In the genomic region with DNA sequence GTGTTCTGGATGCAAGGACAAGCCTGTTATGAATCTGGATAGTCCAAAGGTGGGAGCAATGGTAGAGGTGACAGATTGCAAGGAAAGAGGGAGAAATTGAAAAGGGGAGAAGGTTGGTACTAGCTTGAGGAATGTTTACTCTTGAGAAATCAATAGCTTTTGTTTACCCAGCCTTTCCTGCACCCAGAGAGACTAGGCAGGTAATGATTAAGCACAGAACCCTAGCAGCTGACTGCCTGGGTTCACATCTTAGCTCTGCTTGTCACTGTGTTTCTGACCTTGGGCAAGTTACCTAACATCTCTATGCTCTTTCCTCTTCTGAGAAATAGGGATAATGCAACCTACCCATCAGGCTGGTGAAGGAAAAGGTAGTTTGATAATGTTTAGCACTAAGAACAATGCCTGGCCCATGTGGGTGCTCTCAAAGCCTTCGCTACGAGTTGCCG, we compare ENCODE assay signal across 1 cellular context.
A peak's percentile ranks its signal among the peaks of the same experiment; 100 is the strongest.
TF ChIP-seq lines count a peak whose summit lies in the region.

No MANE protein-coding gene starts in this region.

TF ChIP-seq in HepG2, 621 proteins besides CTCF, POLR2A, EP300 and RAD21 (continued from another document and continues in another):
- TF ChIP-seq, protein P1, sequence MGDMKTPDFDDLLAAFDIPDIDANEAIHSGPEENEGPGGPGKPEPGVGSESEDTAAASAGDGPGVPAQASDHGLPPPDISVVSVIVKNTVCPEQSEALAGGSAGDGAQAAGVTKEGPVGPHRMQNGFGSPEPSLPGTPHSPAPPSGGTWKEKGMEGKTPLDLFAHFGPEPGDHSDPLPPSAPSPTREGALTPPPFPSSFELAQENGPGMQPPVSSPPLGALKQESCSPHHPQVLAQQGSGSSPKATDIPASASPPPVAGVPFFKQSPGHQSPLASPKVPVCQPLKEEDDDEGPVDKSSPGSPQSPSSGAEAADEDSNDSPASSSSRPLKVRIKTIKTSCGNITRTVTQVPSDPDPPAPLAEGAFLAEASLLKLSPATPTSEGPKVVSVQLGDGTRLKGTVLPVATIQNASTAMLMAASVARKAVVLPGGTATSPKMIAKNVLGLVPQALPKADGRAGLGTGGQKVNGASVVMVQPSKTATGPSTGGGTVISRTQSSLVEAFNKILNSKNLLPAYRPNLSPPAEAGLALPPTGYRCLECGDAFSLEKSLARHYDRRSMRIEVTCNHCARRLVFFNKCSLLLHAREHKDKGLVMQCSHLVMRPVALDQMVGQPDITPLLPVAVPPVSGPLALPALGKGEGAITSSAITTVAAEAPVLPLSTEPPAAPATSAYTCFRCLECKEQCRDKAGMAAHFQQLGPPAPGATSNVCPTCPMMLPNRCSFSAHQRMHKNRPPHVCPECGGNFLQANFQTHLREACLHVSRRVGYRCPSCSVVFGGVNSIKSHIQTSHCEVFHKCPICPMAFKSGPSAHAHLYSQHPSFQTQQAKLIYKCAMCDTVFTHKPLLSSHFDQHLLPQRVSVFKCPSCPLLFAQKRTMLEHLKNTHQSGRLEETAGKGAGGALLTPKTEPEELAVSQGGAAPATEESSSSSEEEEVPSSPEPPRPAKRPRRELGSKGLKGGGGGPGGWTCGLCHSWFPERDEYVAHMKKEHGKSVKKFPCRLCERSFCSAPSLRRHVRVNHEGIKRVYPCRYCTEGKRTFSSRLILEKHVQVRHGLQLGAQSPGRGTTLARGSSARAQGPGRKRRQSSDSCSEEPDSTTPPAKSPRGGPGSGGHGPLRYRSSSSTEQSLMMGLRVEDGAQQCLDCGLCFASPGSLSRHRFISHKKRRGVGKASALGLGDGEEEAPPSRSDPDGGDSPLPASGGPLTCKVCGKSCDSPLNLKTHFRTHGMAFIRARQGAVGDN (CRISPR knock-in tag; IDR thresholded peaks at IDR 0.05) = no peak
- TF ChIP-seq, protein P2, sequence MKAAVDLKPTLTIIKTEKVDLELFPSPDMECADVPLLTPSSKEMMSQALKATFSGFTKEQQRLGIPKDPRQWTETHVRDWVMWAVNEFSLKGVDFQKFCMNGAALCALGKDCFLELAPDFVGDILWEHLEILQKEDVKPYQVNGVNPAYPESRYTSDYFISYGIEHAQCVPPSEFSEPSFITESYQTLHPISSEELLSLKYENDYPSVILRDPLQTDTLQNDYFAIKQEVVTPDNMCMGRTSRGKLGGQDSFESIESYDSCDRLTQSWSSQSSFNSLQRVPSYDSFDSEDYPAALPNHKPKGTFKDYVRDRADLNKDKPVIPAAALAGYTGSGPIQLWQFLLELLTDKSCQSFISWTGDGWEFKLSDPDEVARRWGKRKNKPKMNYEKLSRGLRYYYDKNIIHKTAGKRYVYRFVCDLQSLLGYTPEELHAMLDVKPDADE (CRISPR knock-in tag; IDR thresholded peaks at IDR 0.05) = no peak
- TF ChIP-seq STAG1 (CRISPR knock-in tag; IDR thresholded peaks at IDR 0.05) (no peak), ZNF441 (CRISPR knock-in tag; IDR thresholded peaks at IDR 0.05; ENCODE audit: borderline replicate concordance) (0 out of 2 replicates have a peak, but pooled peaks have one; percentile 27), ZFP62 (CRISPR knock-in tag; IDR thresholded peaks at IDR 0.05) (no peak), ZFY (CRISPR knock-in tag; IDR thresholded peaks at IDR 0.05) (no peak), SIN3B (IDR thresholded peaks at IDR 0.05; ENCODE audit: low read length) (no peak; the same call in 1 of the 2 replicates), HDAC1 (CRISPR knock-in tag; IDR thresholded peaks at IDR 0.05) (peak; percentile 90), ETV5 (CRISPR knock-in tag; IDR thresholded peaks at IDR 0.05; ENCODE audit: borderline replicate concordance) (peak; percentile 89; the same call in 1 of the 2 replicates), MTA1 (CRISPR knock-in tag; IDR thresholded peaks at IDR 0.05; ENCODE audit: borderline replicate concordance) (0 out of 2 replicates have a peak, but pooled peaks have one; percentile 66), ZMYM2 (CRISPR knock-in tag; IDR thresholded peaks at IDR 0.05) (peak; percentile 72; the same call in 1 of the 2 replicates), ZFAT (CRISPR knock-in tag; conservative IDR thresholded peaks at IDR 0.05) (no peak), ZNF674 (CRISPR knock-in tag; IDR thresholded peaks at IDR 0.05; ENCODE audit: low read depth) (no peak), ARID2 (CRISPR knock-in tag; IDR thresholded peaks at IDR 0.05; ENCODE audit: borderline replicate concordance) (peak; percentile 58; the same call in 1 of the 2 replicates), ZNF432 (CRISPR knock-in tag; IDR thresholded peaks at IDR 0.05; ENCODE audit: borderline replicate concordance) (no peak), ZMYM4 (CRISPR knock-in tag; IDR thresholded peaks at IDR 0.05) (peak; percentile 93)
- TF ChIP-seq, protein P3, sequence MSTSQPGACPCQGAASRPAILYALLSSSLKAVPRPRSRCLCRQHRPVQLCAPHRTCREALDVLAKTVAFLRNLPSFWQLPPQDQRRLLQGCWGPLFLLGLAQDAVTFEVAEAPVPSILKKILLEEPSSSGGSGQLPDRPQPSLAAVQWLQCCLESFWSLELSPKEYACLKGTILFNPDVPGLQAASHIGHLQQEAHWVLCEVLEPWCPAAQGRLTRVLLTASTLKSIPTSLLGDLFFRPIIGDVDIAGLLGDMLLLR (CRISPR knock-in tag; IDR thresholded peaks at IDR 0.05) = no peak
- TF ChIP-seq, protein P4, sequence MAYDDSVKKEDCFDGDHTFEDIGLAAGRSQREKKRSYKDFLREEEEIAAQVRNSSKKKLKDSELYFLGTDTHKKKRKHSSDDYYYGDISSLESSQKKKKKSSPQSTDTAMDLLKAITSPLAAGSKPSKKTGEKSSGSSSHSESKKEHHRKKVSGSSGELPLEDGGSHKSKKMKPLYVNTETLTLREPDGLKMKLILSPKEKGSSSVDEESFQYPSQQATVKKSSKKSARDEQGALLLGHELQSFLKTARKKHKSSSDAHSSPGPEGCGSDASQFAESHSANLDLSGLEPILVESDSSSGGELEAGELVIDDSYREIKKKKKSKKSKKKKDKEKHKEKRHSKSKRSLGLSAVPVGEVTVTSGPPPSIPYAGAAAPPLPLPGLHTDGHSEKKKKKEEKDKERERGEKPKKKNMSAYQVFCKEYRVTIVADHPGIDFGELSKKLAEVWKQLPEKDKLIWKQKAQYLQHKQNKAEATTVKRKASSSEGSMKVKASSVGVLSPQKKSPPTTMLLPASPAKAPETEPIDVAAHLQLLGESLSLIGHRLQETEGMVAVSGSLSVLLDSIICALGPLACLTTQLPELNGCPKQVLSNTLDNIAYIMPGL (CRISPR knock-in tag; IDR thresholded peaks at IDR 0.05; ENCODE audit: borderline replicate concordance in 1 of 2, low read depth in 1 of 2) = peak in 1 of 2 experiments; percentile 76; a peak in 2 of 4 replicates
- TF ChIP-seq, protein P5, sequence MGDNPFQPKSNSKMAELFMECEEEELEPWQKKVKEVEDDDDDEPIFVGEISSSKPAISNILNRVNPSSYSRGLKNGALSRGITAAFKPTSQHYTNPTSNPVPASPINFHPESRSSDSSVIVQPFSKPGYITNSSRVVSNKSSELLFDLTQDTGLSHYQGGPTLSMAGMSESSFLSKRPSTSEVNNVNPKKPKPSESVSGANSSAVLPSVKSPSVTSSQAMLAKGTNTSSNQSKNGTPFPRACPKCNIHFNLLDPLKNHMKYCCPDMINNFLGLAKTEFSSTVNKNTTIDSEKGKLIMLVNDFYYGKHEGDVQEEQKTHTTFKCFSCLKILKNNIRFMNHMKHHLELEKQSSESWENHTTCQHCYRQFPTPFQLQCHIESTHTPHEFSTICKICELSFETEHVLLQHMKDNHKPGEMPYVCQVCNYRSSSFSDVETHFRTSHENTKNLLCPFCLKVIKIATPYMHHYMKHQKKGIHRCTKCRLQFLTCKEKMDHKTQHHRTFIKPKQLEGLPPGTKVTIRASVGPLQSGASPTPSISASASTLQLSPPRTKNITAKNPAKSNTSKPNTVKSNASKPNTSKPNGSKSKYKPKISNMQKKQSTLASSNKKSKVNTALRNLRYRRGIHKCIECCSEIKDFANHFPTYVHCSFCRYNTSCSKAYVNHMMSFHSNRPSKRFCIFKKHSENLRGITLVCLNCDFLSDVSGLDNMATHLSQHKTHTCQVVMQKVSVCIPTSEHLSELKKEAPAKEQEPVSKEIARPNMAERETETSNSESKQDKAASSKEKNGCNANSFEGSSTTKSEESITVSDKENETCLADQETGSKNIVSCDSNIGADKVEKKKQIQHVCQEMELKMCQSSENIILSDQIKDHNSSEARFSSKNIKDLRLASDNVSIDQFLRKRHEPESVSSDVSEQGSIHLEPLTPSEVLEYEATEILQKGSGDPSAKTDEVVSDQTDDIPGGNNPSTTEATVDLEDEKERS (CRISPR knock-in tag; IDR thresholded peaks at IDR 0.05) = peak; percentile 36; the same call in 1 of the 2 replicates
- TF ChIP-seq, protein P6, sequence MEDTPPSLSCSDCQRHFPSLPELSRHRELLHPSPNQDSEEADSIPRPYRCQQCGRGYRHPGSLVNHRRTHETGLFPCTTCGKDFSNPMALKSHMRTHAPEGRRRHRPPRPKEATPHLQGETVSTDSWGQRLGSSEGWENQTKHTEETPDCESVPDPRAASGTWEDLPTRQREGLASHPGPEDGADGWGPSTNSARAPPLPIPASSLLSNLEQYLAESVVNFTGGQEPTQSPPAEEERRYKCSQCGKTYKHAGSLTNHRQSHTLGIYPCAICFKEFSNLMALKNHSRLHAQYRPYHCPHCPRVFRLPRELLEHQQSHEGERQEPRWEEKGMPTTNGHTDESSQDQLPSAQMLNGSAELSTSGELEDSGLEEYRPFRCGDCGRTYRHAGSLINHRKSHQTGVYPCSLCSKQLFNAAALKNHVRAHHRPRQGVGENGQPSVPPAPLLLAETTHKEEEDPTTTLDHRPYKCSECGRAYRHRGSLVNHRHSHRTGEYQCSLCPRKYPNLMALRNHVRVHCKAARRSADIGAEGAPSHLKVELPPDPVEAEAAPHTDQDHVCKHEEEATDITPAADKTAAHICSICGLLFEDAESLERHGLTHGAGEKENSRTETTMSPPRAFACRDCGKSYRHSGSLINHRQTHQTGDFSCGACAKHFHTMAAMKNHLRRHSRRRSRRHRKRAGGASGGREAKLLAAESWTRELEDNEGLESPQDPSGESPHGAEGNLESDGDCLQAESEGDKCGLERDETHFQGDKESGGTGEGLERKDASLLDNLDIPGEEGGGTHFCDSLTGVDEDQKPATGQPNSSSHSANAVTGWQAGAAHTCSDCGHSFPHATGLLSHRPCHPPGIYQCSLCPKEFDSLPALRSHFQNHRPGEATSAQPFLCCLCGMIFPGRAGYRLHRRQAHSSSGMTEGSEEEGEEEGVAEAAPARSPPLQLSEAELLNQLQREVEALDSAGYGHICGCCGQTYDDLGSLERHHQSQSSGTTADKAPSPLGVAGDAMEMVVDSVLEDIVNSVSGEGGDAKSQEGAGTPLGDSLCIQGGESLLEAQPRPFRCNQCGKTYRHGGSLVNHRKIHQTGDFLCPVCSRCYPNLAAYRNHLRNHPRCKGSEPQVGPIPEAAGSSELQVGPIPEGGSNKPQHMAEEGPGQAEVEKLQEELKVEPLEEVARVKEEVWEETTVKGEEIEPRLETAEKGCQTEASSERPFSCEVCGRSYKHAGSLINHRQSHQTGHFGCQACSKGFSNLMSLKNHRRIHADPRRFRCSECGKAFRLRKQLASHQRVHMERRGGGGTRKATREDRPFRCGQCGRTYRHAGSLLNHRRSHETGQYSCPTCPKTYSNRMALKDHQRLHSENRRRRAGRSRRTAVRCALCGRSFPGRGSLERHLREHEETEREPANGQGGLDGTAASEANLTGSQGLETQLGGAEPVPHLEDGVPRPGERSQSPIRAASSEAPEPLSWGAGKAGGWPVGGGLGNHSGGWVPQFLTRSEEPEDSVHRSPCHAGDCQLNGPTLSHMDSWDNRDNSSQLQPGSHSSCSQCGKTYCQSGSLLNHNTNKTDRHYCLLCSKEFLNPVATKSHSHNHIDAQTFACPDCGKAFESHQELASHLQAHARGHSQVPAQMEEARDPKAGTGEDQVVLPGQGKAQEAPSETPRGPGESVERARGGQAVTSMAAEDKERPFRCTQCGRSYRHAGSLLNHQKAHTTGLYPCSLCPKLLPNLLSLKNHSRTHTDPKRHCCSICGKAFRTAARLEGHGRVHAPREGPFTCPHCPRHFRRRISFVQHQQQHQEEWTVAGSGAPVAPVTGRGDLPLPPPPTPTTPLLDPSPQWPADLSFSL (CRISPR knock-in tag; IDR thresholded peaks at IDR 0.05) = no peak
- TF ChIP-seq, protein P7, sequence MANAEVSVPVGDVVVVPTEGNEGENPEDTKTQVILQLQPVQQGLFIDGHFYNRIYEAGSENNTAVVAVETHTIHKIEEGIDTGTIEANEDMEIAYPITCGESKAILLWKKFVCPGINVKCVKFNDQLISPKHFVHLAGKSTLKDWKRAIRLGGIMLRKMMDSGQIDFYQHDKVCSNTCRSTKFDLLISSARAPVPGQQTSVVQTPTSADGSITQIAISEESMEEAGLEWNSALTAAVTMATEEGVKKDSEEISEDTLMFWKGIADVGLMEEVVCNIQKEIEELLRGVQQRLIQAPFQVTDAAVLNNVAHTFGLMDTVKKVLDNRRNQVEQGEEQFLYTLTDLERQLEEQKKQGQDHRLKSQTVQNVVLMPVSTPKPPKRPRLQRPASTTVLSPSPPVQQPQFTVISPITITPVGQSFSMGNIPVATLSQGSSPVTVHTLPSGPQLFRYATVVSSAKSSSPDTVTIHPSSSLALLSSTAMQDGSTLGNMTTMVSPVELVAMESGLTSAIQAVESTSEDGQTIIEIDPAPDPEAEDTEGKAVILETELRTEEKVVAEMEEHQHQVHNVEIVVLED (CRISPR knock-in tag; IDR thresholded peaks at IDR 0.05; ENCODE audit: borderline replicate concordance) = no peak
- TF ChIP-seq, protein P8, sequence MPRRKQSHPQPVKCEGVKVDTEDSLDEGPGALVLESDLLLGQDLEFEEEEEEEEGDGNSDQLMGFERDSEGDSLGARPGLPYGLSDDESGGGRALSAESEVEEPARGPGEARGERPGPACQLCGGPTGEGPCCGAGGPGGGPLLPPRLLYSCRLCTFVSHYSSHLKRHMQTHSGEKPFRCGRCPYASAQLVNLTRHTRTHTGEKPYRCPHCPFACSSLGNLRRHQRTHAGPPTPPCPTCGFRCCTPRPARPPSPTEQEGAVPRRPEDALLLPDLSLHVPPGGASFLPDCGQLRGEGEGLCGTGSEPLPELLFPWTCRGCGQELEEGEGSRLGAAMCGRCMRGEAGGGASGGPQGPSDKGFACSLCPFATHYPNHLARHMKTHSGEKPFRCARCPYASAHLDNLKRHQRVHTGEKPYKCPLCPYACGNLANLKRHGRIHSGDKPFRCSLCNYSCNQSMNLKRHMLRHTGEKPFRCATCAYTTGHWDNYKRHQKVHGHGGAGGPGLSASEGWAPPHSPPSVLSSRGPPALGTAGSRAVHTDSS (CRISPR knock-in tag; conservative IDR thresholded peaks at IDR 0.05) = no peak
